ENCODE assay signal across 19 cellular contexts in genomic region chr3:198092276-198092675, GRCh38.
DNase-seq lines count a peak whose midpoint lies in the region; ATAC-seq, FAIRE-seq and TF ChIP-seq lines count a peak whose summit lies in the region.
"Had no signal": no experiment of that assay in that cellular context is flagged by ENCODE, and none has a peak within 500 bp of the region (broad histone marks: within the 10 kb centered on the region; RNA-seq: fewer than 3 reads in every experiment).

No MANE protein-coding gene starts in this region.

- no peak for DNase-seq in H54 (ENCODE audit: insufficient read length, low spot score)
- DNase-seq in OCI-M1 (lab: John Stamatoyannopoulos, UW), result peak; percentile 10
- peak; percentile 15 to 49 for DNase-seq in erythroblast (lab: John Stamatoyannopoulos, UW)
- no peak for DNase-seq in mesenteric fat pad (ENCODE audit: low spot score)
- DNase-seq: AML-193; CD4-positive, alpha-beta T cell; CD8-positive, alpha-beta T cell; DMS 273 treated with DMSO at 0.1 percent for 48 hours; DMS153; DMS53; DMS79; DND-41; EL; GDM1 had no signal

- ATAC-seq in GM21717 (IDR thresholded peaks at IDR 0.05; ENCODE audit: unreplicated experiment), result no peak
- ATAC-seq: A549; CD8-positive, alpha-beta T cell; GM12878 had no signal

- no peak for TF ChIP-seq POLR2A in H54 (IDR thresholded peaks at IDR 0.05; ENCODE audit: low read depth, low read length)
- no peak for TF ChIP-seq POLR2A in erythroblast (IDR thresholded peaks at IDR 0.05; ENCODE audit: low read length)

- peak; percentile 45 for FAIRE-seq in H54 (lab: Jason Lieb, UNC)
- FAIRE-seq: A549, GM12878, GM12892, GM18507 had no signal

Comparison
In these comparisons a context has a peak if more than half of its experiments do, and no peak if none do; other contexts are left out.
1. DNase-seq: peak in OCI-M1 (single experiment) and erythroblast (2 of 2); none in H54 (single experiment) and mesenteric fat pad (single experiment).